8 cellular contexts compared by ENCODE assay signal in genomic region chr2:44168684-44169154, GRCh38. TPM values are rescaled to one million over a fixed set of nuclear protein-coding genes. Genes with fewer than 3 reads are reported as not detected.
DNase-seq lines count a peak whose midpoint lies in the region; ATAC-seq and TF ChIP-seq lines count a peak whose summit lies in the region.

Gene PPM1B, plus strand, starts transcription at chr2:44168875. Its CDS starts 32,325 bp downstream, at chr2:44201200.

- H3K9ac ChIP-seq in skeletal muscle tissue (ENCODE audit: low read depth in 1 of 3, low read length in 3 of 3): peak within 1 kb of the TSS; percentile 91 to 98 (median 98)

- ATAC-seq in HG02759 (IDR thresholded peaks at IDR 0.05; ENCODE audit: unreplicated experiment): peak; percentile 75
- peak; percentile 64 for ATAC-seq in RWPE2 (ENCODE audit: low read depth)
- peak; percentile 95 for ATAC-seq in right cardiac atrium

- no peak for TF ChIP-seq CTCF in RWPE2 (IDR thresholded peaks at IDR 0.05; ENCODE audit: poor library complexity, severe bottlenecking)

- DNase-seq in RWPE2 (ENCODE audit: low spot score) (peak; percentile 98), right cardiac atrium (peak; percentile 99 to 100 (median 100)), T1000 (lab: John Stamatoyannopoulos, UW) (no peak), putamen (ENCODE audit: low spot score) (no peak)

- peak within 1 kb of the TSS; percentile 96 for H3K4me3 Mint-ChIP-seq in activated naive CD8-positive, alpha-beta T cell

- H3K36me3 ChIP-seq in RWPE2 (ENCODE audit: low read depth) (no peaks in the 10 kb centered on the region), skeletal muscle tissue (ENCODE audit: control insufficient read depth in 3 of 3, insufficient read depth in 3 of 3, low read length in 3 of 3) (no peaks in the 10 kb centered on the region)

- WGBS in right cardiac atrium: under 1% methylated on average over 49 of the region's 49 CpGs

- H3K9me3 ChIP-seq in RWPE2 (ENCODE audit: severe bottlenecking): no peaks in the 10 kb centered on the region
- H3K9me3 ChIP-seq in right cardiac atrium (ENCODE audit: control insufficient read depth, low read length): no peaks in the 10 kb centered on the region
- H3K9me3 ChIP-seq in skeletal muscle tissue (ENCODE audit: control insufficient read depth in 3 of 3, low read length in 3 of 3): no peaks in the 10 kb centered on the region

- H3K27ac ChIP-seq in RWPE2 (ENCODE audit: poor library complexity, severe bottlenecking): peak within 1 kb of the TSS; percentile 70
- H3K27ac ChIP-seq in right cardiac atrium (ENCODE audit: low read length): peak within 1 kb of the TSS; percentile 99
- H3K27ac ChIP-seq in skeletal muscle tissue (ENCODE audit: low read depth, low read length): peak within 1 kb of the TSS; percentile 98

- peak within 1 kb of the TSS; percentile 99 for H3K27ac Mint-ChIP-seq in activated naive CD8-positive, alpha-beta T cell

- H3K27me3 Mint-ChIP-seq in activated naive CD8-positive, alpha-beta T cell: no peaks in the 10 kb centered on the region

- H3K4me1 ChIP-seq in RWPE2 (ENCODE audit: insufficient read depth, poor library complexity, severe bottlenecking): peaks cover 20% of the 10 kb centered on the region
- H3K4me1 ChIP-seq in right cardiac atrium (ENCODE audit: control insufficient read depth, insufficient read depth, low read length): no peaks in the 10 kb centered on the region
- H3K4me1 ChIP-seq in skeletal muscle tissue (ENCODE audit: control insufficient read depth in 3 of 3, insufficient read depth in 3 of 3, low read length in 3 of 3): peaks cover 7 to 17% (median 13%) of the 10 kb centered on the region in 3 donors

- peak; percentile 94 for TF ChIP-seq POLR2A in GM15510 (IDR thresholded peaks at IDR 0.05; ENCODE audit: borderline replicate concordance, extremely low read depth, insufficient read length)

- H3K27me3 ChIP-seq in RWPE2 (ENCODE audit: insufficient read depth, poor library complexity, severe bottlenecking) (no peaks in the 10 kb centered on the region), right cardiac atrium (ENCODE audit: control insufficient read depth, insufficient read depth) (no peaks in the 10 kb centered on the region), skeletal muscle tissue (ENCODE audit: control insufficient read depth in 3 of 3, insufficient read depth in 3 of 3, low read length in 3 of 3) (no peaks in the 10 kb centered on the region)

- H3K4me3 ChIP-seq in RWPE2 (ENCODE audit: severe bottlenecking) (peak within 1 kb of the TSS; percentile 80), right cardiac atrium (ENCODE audit: low read length) (peak within 1 kb of the TSS; percentile 92), skeletal muscle tissue (ENCODE audit: low read length in 3 of 3) (peak within 1 kb of the TSS; percentile 78 to 89 (median 87))

- no peaks in the 10 kb centered on the region for H3K36me3 Mint-ChIP-seq in activated naive CD8-positive, alpha-beta T cell

- no peaks in the 10 kb centered on the region for H3K9me3 Mint-ChIP-seq in activated naive CD8-positive, alpha-beta T cell (ENCODE audit: low read depth)

- intact Hi-C loops in right cardiac atrium (cut with DNase I): no loop called here

- H3K4me1 Mint-ChIP-seq in activated naive CD8-positive, alpha-beta T cell (ENCODE audit: low read depth): peaks cover 42% of the 10 kb centered on the region

RNA-seq across cellular contexts. Expression of gene PPM1B, which starts in this region (rescaled TPM):
- 10 to 100 TPM; 42.3 to 57.7 (median 44.8) TPM for total RNA-seq in right cardiac atrium
- polyA plus RNA-seq in right cardiac atrium: 26.7 TPM
- 27.1 TPM for total RNA-seq in skeletal muscle tissue

Comparison
In these comparisons a context has a peak if more than half of its experiments do, and no peak if none do; other contexts are left out.
1. DNase-seq: peak in RWPE2 (single experiment) and right cardiac atrium (3 of 3); none in T1000 (single experiment) and putamen (single experiment).
2. Peak in every context shown above with its lines, with median percentiles within 50 percentile points of each other: ATAC-seq, H3K27ac ChIP-seq and H3K4me3 ChIP-seq.